1 cellular context compared by ENCODE assay signal in the genomic region with DNA sequence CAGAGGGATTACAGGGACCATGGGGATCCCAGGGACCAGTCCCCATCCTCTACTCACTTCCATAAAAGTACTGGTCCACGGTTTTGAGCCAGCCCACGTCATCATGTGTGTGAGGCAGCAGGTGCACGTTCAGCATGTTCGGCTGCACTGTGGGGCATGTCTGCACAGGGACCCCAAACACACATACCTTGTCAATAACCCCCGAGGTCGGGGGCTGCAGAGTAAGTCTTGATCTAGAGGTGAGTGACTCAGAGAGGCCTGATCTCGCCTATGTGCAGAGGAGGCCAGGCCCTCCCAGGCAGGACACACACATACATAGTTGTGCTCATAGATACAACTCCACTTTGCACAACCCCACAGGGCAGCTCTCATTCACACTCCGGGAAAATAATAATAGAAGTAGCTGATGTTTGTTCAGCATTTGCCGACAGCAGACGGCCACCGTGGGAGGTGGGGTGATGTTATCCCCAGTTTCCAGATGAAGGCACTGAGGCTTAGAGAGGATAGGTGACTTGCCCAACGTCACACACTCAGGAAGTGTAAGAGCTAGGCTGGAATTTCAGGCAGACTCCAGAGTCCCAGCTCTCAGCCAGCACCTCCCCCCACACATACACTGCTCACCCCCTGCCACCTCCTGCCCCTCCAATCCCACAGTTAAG.
TF ChIP-seq lines count a peak whose summit lies in the region.

No MANE protein-coding gene starts in this region.

TF ChIP-seq in A549, 52 proteins besides CTCF, POLR2A, EP300 and RAD21 (continued from another document):
- TF ChIP-seq, protein P1, sequence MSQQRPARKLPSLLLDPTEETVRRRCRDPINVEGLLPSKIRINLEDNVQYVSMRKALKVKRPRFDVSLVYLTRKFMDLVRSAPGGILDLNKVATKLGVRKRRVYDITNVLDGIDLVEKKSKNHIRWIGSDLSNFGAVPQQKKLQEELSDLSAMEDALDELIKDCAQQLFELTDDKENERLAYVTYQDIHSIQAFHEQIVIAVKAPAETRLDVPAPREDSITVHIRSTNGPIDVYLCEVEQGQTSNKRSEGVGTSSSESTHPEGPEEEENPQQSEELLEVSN (IDR thresholded peaks at IDR 0.05; ENCODE audit: borderline replicate concordance, low read depth), result no peak
- TF ChIP-seq KDM1A (IDR thresholded peaks at IDR 0.05; ENCODE audit: low read depth), result no peak
- TF ChIP-seq KDM5A (IDR thresholded peaks at IDR 0.05), result no peak
